In the genomic region with DNA sequence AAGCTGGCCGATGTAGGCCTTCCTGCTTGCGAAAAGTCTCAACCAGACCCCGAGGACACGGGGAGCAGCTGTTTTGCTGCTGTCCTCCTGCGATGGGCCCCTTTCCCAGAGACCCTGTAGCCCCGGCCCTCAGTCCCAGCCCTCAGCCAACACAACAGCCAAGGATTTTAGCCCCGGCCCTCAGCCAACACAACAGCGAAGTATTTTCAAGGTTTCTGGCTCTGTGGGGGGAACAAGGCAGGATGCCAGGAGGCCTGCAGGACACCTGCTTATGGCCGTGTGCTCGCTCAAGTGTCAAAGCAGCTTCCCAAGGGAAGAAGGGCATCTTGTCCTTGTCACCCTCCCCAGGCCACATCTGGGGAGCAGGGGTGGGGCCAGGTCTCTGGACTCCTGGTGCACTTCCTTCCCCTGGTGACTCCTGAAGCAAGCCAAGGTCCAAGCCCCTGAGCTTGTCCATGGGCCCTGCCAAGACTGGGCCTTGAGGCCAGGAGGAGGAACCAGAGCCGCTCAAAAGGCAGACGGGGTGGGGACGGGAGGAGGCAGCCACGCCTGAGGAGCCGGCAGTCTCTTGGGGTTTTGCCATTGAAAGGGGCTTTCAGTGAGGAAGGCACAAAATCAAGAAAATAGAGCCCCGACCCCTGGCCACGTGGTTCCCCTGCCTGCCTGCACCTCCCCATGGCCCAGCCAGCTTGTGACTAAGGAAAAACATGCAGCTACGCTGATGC, we compare ENCODE assay signal across 28 cellular contexts. TPM values are rescaled to one million over a fixed set of nuclear protein-coding genes. Genes with fewer than 3 reads are reported as not detected.
"Had no signal": no experiment of that assay in that cellular context is flagged by ENCODE, and none has a peak within 500 bp of the region (broad histone marks: within the 10 kb centered on the region; RNA-seq: fewer than 3 reads in every experiment).

No MANE protein-coding gene starts in this region.

- H3K36me3 Mint-ChIP-seq: activated naive CD8-positive, alpha-beta T cell; mesothelial cell of epicardium; neural progenitor cell had no signal

- H3K9ac ChIP-seq: neural progenitor cell had no signal

- H3K4me3 Mint-ChIP-seq: activated CD4-positive, alpha-beta memory T cell treated with anti-CD3 and anti-CD28 coated beads, Interleukin-2, amount 10 ng/mL, durations not matched to agents 7 days and 5 days; activated naive CD8-positive, alpha-beta T cell; neural progenitor cell; stimulated activated naive CD8-positive, alpha-beta T cell treated with anti-CD3 and anti-CD28 coated beads, Interleukin-15, amount 100 ng/mL, for 72 hours; T-helper 1 cell treated with Interleukin-12 subunit alpha and Interleukin-12 subunit beta and Interleukin-4 antibody, amounts not matched to agents 30 μg/mL and 1 μg/mL, for 36 hours had no signal

- H3K4me1 ChIP-seq: adrenal gland, ascending aorta, left ventricle myocardium inferior, neural progenitor cell, psoas muscle, transverse colon had no signal

- DNase-seq: activated CD4-positive, alpha-beta memory T cell treated with anti-CD3 and anti-CD28 coated beads, Interleukin-2, amount 10 ng/mL, durations not matched to agents 7 days and 5 days; activated CD4-positive, alpha-beta T cell treated with anti-CD3 and anti-CD28 coated beads for 48 hours; activated CD4-positive, CD25-positive, alpha-beta regulatory T cell; adrenal gland; central memory CD4-positive, alpha-beta T cell; effector memory CD8-positive, alpha-beta T cell; glutamatergic neuron; hippocampal formation; kidney glomerular epithelial cell; left ventricle myocardium inferior; naive thymus-derived CD8-positive, alpha-beta T cell; psoas muscle; right cardiac atrium; stimulated activated CD4-positive, alpha-beta T cell treated with anti-CD3 and anti-CD28 coated beads, Interleukin-12 subunit alpha, Interleukin-12 subunit beta, amount 100 ng/mL, for 4 hours; stimulated activated naive CD8-positive, alpha-beta T cell treated with anti-CD3 and anti-CD28 coated beads, Interleukin-15, amount 100 ng/mL, for 72 hours; transverse colon had no signal

- H3K4me3 ChIP-seq: adrenal gland, ascending aorta, esophagus muscularis mucosa, left ventricle myocardium inferior, neural progenitor cell, psoas muscle, transverse colon had no signal

- H3K4me2 ChIP-seq: neural progenitor cell had no signal

- ATAC-seq: effector memory CD8-positive, alpha-beta T cell; naive thymus-derived CD8-positive, alpha-beta T cell; psoas muscle; right cardiac atrium; stimulated activated naive CD8-positive, alpha-beta T cell treated with anti-CD3 and anti-CD28 coated beads, Interleukin-15, amount 100 ng/mL, for 72 hours had no signal

- H2AFZ ChIP-seq: neural progenitor cell had no signal

- H3K4me1 Mint-ChIP-seq: activated CD4-positive, alpha-beta memory T cell treated with anti-CD3 and anti-CD28 coated beads, Interleukin-2, amount 10 ng/mL, durations not matched to agents 7 days and 5 days; mesothelial cell of epicardium; neural progenitor cell had no signal

- H3K9me3 ChIP-seq: adrenal gland, ascending aorta, esophagus muscularis mucosa, left ventricle myocardium inferior, psoas muscle, transverse colon had no signal

- H3K27ac ChIP-seq: adrenal gland, ascending aorta, esophagus muscularis mucosa, left ventricle myocardium inferior, neural progenitor cell, psoas muscle, transverse colon had no signal

- H3K36me3 ChIP-seq: adrenal gland, ascending aorta, esophagus muscularis mucosa, left ventricle myocardium inferior, neural progenitor cell, transverse colon had no signal

- H3K27ac Mint-ChIP-seq: activated CD4-positive, alpha-beta memory T cell treated with anti-CD3 and anti-CD28 coated beads, Interleukin-2, amount 10 ng/mL, durations not matched to agents 7 days and 5 days; activated naive CD8-positive, alpha-beta T cell; effector memory CD8-positive, alpha-beta T cell; mesothelial cell of epicardium; naive thymus-derived CD8-positive, alpha-beta T cell; neural progenitor cell; stimulated activated naive CD8-positive, alpha-beta T cell treated with anti-CD3 and anti-CD28 coated beads, Interleukin-15, amount 100 ng/mL, for 72 hours; T-helper 1 cell treated with Interleukin-12 subunit alpha and Interleukin-12 subunit beta and Interleukin-4 antibody, amounts not matched to agents 30 μg/mL and 1 μg/mL, for 36 hours had no signal

- FAIRE-seq: colon, frontal cortex, urothelium cell line had no signal

RNA-seq across cellular contexts. Expression of gene KCNT1, which starts 10.7 kb away (rescaled TPM):
- total RNA-seq: ascending aorta; dermis microvascular lymphatic vessel endothelial cell; lung microvascular endothelial cell; mesothelial cell of epicardium; naive thymus-derived CD8-positive, alpha-beta T cell; osteoblast had no signal
- polyA plus RNA-seq: naive thymus-derived CD8-positive, alpha-beta T cell had no signal

RNA-seq across cellular contexts. Expression of gene SOHLH1, which starts 13.5 kb away (rescaled TPM):
- total RNA-seq: activated CD4-positive, alpha-beta memory T cell treated with anti-CD3 and anti-CD28 coated beads, Interleukin-2, amount 10 ng/mL, durations not matched to agents 7 days and 5 days; adrenal gland; ascending aorta; esophagus muscularis mucosa; frontal cortex; left ventricle myocardium inferior; lung microvascular endothelial cell; mesothelial cell of epicardium; naive thymus-derived CD8-positive, alpha-beta T cell; osteoblast; psoas muscle; right cardiac atrium; transverse colon had no signal
- polyA plus RNA-seq: adrenal gland; naive thymus-derived CD8-positive, alpha-beta T cell; psoas muscle; right cardiac atrium had no signal

RNA-seq across cellular contexts. Expression of gene LCN9, which starts 49.6 kb away (rescaled TPM):
- total RNA-seq: activated CD4-positive, alpha-beta memory T cell treated with anti-CD3 and anti-CD28 coated beads, Interleukin-2, amount 10 ng/mL, durations not matched to agents 7 days and 5 days; adrenal gland; ascending aorta; dermis microvascular lymphatic vessel endothelial cell; esophagus muscularis mucosa; frontal cortex; left ventricle myocardium inferior; lung microvascular endothelial cell; naive thymus-derived CD8-positive, alpha-beta T cell; osteoblast; psoas muscle; right cardiac atrium; transverse colon had no signal
- polyA plus RNA-seq: adrenal gland; naive thymus-derived CD8-positive, alpha-beta T cell; psoas muscle; right cardiac atrium had no signal
